Comparison of ENCODE assay signal across 11 cellular contexts in genomic region chr20:16580127-16580526, GRCh38. TPM values are rescaled to one million over a fixed set of nuclear protein-coding genes. Genes with fewer than 3 reads are reported as not detected.
DNase-seq lines count a peak whose midpoint lies in the region; ATAC-seq and TF ChIP-seq lines count a peak whose summit lies in the region.
"Had no signal": no experiment of that assay in that cellular context is flagged by ENCODE, and none has a peak within 500 bp of the region (broad histone marks: within the 10 kb centered on the region; RNA-seq: fewer than 3 reads in every experiment).

No MANE protein-coding gene starts in this region.

- H3K4me3 Mint-ChIP-seq in WTC11 = no peak overlapping the region

- no peaks in the 10 kb centered on the region for H3K36me3 Mint-ChIP-seq in WTC11
- H3K36me3 Mint-ChIP-seq: IgD-negative memory B cell had no signal

- no peaks in the 10 kb centered on the region for H3K79me2 ChIP-seq in osteoblast (ENCODE audit: insufficient read depth, low read length)

- no peak overlapping the region for H3K4me3 ChIP-seq in fibroblast of mammary gland (ENCODE audit: control insufficient read depth, low read depth, low read length)
- no peak overlapping the region for H3K4me3 ChIP-seq in osteoblast (ENCODE audit: insufficient read depth, low read length)
- H3K4me3 ChIP-seq: spleen had no signal

- H3K4me1 Mint-ChIP-seq in WTC11 = peaks cover 22% of the 10 kb centered on the region

- H3K27me3 Mint-ChIP-seq in WTC11 (ENCODE audit: low read depth) = no peaks in the 10 kb centered on the region

- H3K9me3 Mint-ChIP-seq in WTC11 = no peaks in the 10 kb centered on the region; the same call in 1 of the 2 replicates
- H3K9me3 Mint-ChIP-seq: activated T-helper 2 cell treated with anti-CD3 and anti-CD28 coated beads, Interferon-gamma antibody, Interleukin-2, Interleukin-4, amounts not matched to agents 10 μg/mL and 5 μg/mL and 100 μg/mL, durations not matched to agents 14 hours and 24 hours and 36 hours; IgD-negative memory B cell had no signal

- H3K27me3 ChIP-seq in osteoblast (ENCODE audit: insufficient read depth, low read length) = no peaks in the 10 kb centered on the region
- H3K27me3 ChIP-seq: spleen had no signal

- peaks cover 22% of the 10 kb centered on the region for H3K4me1 ChIP-seq in osteoblast (ENCODE audit: insufficient read depth, low read length)

- CTCF ChIA-PET in WTC11 (lab: Charles Lee) = interaction anchor here (0.7 kb wide), 1 partner anchor 139 kb away, joined by 3 read pairs; no protein-coding TSS in a partner anchor

- H3K27ac Mint-ChIP-seq in WTC11 = no peak overlapping the region
- H3K27ac Mint-ChIP-seq: activated T-helper 2 cell treated with anti-CD3 and anti-CD28 coated beads, Interferon-gamma antibody, Interleukin-2, Interleukin-4, amounts not matched to agents 10 μg/mL and 5 μg/mL and 100 μg/mL, durations not matched to agents 14 hours and 24 hours and 36 hours; IgD-negative memory B cell had no signal

- peak; percentile 52 for DNase-seq in Daoy (ENCODE audit: low read depth)
- DNase-seq in NCI-H526 (lab: John Stamatoyannopoulos, UW) = peak; percentile 31 to 56
- peak; percentile 90 for DNase-seq in fibroblast of mammary gland (ENCODE audit: low read depth)
- DNase-seq in osteoblast (ENCODE audit: insufficient read length, low spot score, missing footprints) = peak; percentile 64
- no peak for DNase-seq in NCI-H2081 treated with DMSO at 0.1 percent for 48 hours (lab: John Stamatoyannopoulos, UW)
- DNase-seq in WTC11 (ENCODE audit: low spot score) = no peak
- no peak for DNase-seq in mucosa of gallbladder (ENCODE audit: low spot score)
- no peak for DNase-seq in GOT3 (lab: John Stamatoyannopoulos, UW)
- DNase-seq: spleen had no signal

- H4K20me1 ChIP-seq in osteoblast (ENCODE audit: insufficient read depth, low read length) = no peaks in the 10 kb centered on the region

- no peak for TF ChIP-seq CTCF in fibroblast of mammary gland (conservative IDR thresholded peaks at IDR 0.05; ENCODE audit: control insufficient read depth, insufficient read depth, low read depth, low read length)
- no peak for TF ChIP-seq CTCF in osteoblast (IDR thresholded peaks at IDR 0.05; ENCODE audit: extremely low read depth, low read depth, low read length)
- no peak for TF ChIP-seq CTCF in WTC11 (IDR thresholded peaks at IDR 0.05)

- ATAC-seq in WTC11 = no peak

- H2AFZ ChIP-seq in osteoblast (ENCODE audit: low read length) = no peak overlapping the region

- no peaks in the 10 kb centered on the region for H3K9me3 ChIP-seq in osteoblast (ENCODE audit: low read depth, low read length)
- H3K9me3 ChIP-seq: spleen had no signal

- H3K36me3 ChIP-seq in osteoblast (ENCODE audit: insufficient read depth, low read length) = no peaks in the 10 kb centered on the region
- H3K36me3 ChIP-seq: spleen had no signal

- peak overlapping the region; percentile 21 for H3K4me2 ChIP-seq in osteoblast (ENCODE audit: insufficient read depth, low read length)

- POLR2A ChIA-PET in WTC11 (lab: Charles Lee) = no interaction called here

- peak overlapping the region; percentile 21 for H3K27ac ChIP-seq in osteoblast (ENCODE audit: low read depth, low read length)
- H3K27ac ChIP-seq: spleen had no signal

TF ChIP-seq in WTC11, 78 proteins besides CTCF, POLR2A, EP300 and RAD21:
- TF ChIP-seq AR (CRISPR knock-in tag; IDR thresholded peaks at IDR 0.05) (no peak), CREB1 (CRISPR knock-in tag; IDR thresholded peaks at IDR 0.05) (no peak), PREB (CRISPR knock-in tag; IDR thresholded peaks at IDR 0.05; ENCODE audit: borderline replicate concordance) (no peak), KAT7 (CRISPR knock-in tag; IDR thresholded peaks at IDR 0.05; ENCODE audit: borderline replicate concordance) (no peak), SOX15 (CRISPR knock-in tag; IDR thresholded peaks at IDR 0.05) (no peak), SMAD4 (CRISPR knock-in tag; IDR thresholded peaks at IDR 0.05) (no peak), GRHL2 (CRISPR knock-in tag; IDR thresholded peaks at IDR 0.05; ENCODE audit: insufficient replicate concordance, severe bottlenecking) (no peak), IRF2 (CRISPR knock-in tag; IDR thresholded peaks at IDR 0.05; ENCODE audit: borderline replicate concordance, low read depth) (no peak), GABPB1 (CRISPR knock-in tag; IDR thresholded peaks at IDR 0.05) (no peak), IRF1 (CRISPR knock-in tag; IDR thresholded peaks at IDR 0.05) (no peak), PRRX2 (CRISPR knock-in tag; IDR thresholded peaks at IDR 0.05) (no peak), JAZF1 (CRISPR knock-in tag; IDR thresholded peaks at IDR 0.05) (no peak), ZMAT4 (CRISPR knock-in tag; IDR thresholded peaks at IDR 0.05) (no peak), MAX (CRISPR knock-in tag; IDR thresholded peaks at IDR 0.05) (no peak), ATF3 (CRISPR knock-in tag; conservative IDR thresholded peaks at IDR 0.05) (no peak), NFE2L1 (CRISPR knock-in tag; IDR thresholded peaks at IDR 0.05) (no peak), ETV6 (CRISPR knock-in tag; IDR thresholded peaks at IDR 0.05) (no peak), USF2 (CRISPR knock-in tag; IDR thresholded peaks at IDR 0.05) (no peak), FOXK1 (CRISPR knock-in tag; IDR thresholded peaks at IDR 0.05) (no peak)
TF ChIP-seq in WTC11: peak in this region for 0.

RNA-seq across cellular contexts. Expression of gene KIF16B, which starts 6.9 kb away (rescaled TPM):
- 3.2 and 6.1 TPM in 2 replicates for total RNA-seq in Daoy (2014; rRNA removed; shearing (Covaris generic))
- total RNA-seq in osteoblast (9.0 and 12.1 TPM in 2 replicates), WTC11 (2021) (7.5 to 7.9 TPM (median 7.6 TPM) in 3 replicates), mucosa of gallbladder (21.6 TPM)

Comparison
In these comparisons a context has a peak if more than half of its experiments do, and no peak if none do; other contexts are left out.
1. DNase-seq: peak in Daoy (single experiment), NCI-H526 (2 of 2), fibroblast of mammary gland (single experiment) and osteoblast (single experiment); none in NCI-H2081 treated with DMSO at 0.1 percent for 48 hours (single experiment), WTC11 (single experiment), mucosa of gallbladder (single experiment) and GOT3 (single experiment).